In the genomic region with DNA sequence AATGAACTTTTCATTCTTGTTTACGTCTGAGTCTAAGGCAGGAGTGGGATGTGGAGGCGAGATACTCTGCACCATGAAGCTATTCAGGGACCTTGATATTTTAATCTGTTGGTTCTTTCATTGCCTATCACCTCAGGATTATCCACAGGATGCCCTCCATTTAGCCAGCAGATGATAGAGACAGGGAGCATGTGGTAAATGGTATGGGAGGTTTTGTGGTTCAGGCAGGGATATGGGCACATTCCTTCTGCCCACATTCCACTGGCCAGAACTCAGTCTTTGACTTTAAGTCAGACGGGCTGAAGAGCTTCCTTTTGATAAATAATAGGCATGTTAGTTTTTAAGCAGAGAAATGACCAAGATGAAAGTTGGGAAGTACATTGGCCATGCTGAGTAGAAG, we compare ENCODE assay signal across 20 cellular contexts.
DNase-seq lines count a peak whose midpoint lies in the region; ATAC-seq and TF ChIP-seq lines count a peak whose summit lies in the region.
"Had no signal": no experiment of that assay in that cellular context is flagged by ENCODE, and none has a peak within 500 bp of the region (broad histone marks: within the 10 kb centered on the region; RNA-seq: fewer than 3 reads in every experiment).

No MANE protein-coding gene starts in this region.

- no peak overlapping the region for H4K8ac ChIP-seq in mesenchymal stem cell (ENCODE audit: low read length)

- no peak overlapping the region for H3K4ac ChIP-seq in mesenchymal stem cell (ENCODE audit: low read depth in 1 of 2, low read length in 2 of 2)

- CTCF ChIA-PET in PC-9 (lab: Charles Lee): no interaction called here

- peaks cover 52% of the 10 kb centered on the region for H3K4me1 ChIP-seq in DND-41 (ENCODE audit: insufficient read depth, low read length)
- H3K4me1 ChIP-seq in HUES6 (ENCODE audit: control insufficient read depth, insufficient read depth, low read length): peaks cover 61% of the 10 kb centered on the region
- H3K4me1 ChIP-seq in mesenchymal stem cell (ENCODE audit: control insufficient read depth, insufficient read depth, low read depth, low read length): no peaks in the 10 kb centered on the region
- H3K4me1 ChIP-seq in PC-9 (replicated peaks; ENCODE audit: insufficient read depth): no peaks in the 10 kb centered on the region

- H3K4me2 ChIP-seq in DND-41 (ENCODE audit: insufficient read depth, low read length) (no peak overlapping the region), mesenchymal stem cell (ENCODE audit: low read length, poor library complexity, severe bottlenecking) (no peak overlapping the region), PC-9 (no peak overlapping the region)

- no peak overlapping the region for H4K91ac ChIP-seq in mesenchymal stem cell (ENCODE audit: low read length)

- H3K79me1 ChIP-seq in mesenchymal stem cell (replicated peaks; ENCODE audit: low read length, poor library complexity, severe bottlenecking): no peaks in the 10 kb centered on the region

- TF ChIP-seq CTCF in DND-41 (IDR thresholded peaks at IDR 0.05; ENCODE audit: borderline replicate concordance, extremely low read depth, low read length, poor library complexity, severe bottlenecking): no peak
- TF ChIP-seq CTCF in astrocyte of the spinal cord (IDR thresholded peaks at IDR 0.05; ENCODE audit: low read depth, low read length): no peak
- TF ChIP-seq CTCF in PC-9 (conservative IDR thresholded peaks at IDR 0.05): no peak
- TF ChIP-seq CTCF in dorsolateral prefrontal cortex (IDR thresholded peaks at IDR 0.05 in 54 of 56, conservative IDR thresholded peaks at IDR 0.05 in 2 of 56; ENCODE audit: low read depth in 1 of 56, partially characterized antibody in 56 of 56): no peak

- no peaks in the 10 kb centered on the region for H3K27me3 ChIP-seq in DND-41 (ENCODE audit: insufficient read depth, low read length, poor library complexity)
- H3K27me3 ChIP-seq in HUES6 (ENCODE audit: control insufficient read depth, insufficient read depth, low read length): no peaks in the 10 kb centered on the region
- H3K27me3 ChIP-seq in mesenchymal stem cell (ENCODE audit: control insufficient read depth in 1 of 2, insufficient read depth in 1 of 2, low read length in 2 of 2): no peaks in the 10 kb centered on the region
- H3K27me3 ChIP-seq in PC-9 (ENCODE audit: insufficient read depth, low read depth): no peaks in the 10 kb centered on the region
- no peaks in the 10 kb centered on the region for H3K27me3 ChIP-seq in dorsolateral prefrontal cortex
- H3K27me3 ChIP-seq: gastroesophageal sphincter, SJSA1, transverse colon had no signal

- 0 out of 2 replicates have a peak overlapping the region, but pooled peaks have one; percentile 20 for H2AFZ ChIP-seq in DND-41 (ENCODE audit: low read depth, low read length)
- no peak overlapping the region for H2AFZ ChIP-seq in mesenchymal stem cell (ENCODE audit: low read depth, low read length)
- no peak overlapping the region for H2AFZ ChIP-seq in PC-9

- BruUV-seq in PC-9 (replicated peaks; lab: Mats Ljungman, UMichigan): no TSS peak

- H2AK5ac ChIP-seq in mesenchymal stem cell (ENCODE audit: low read length, severe bottlenecking): no peak overlapping the region

- no peak overlapping the region for H2BK15ac ChIP-seq in mesenchymal stem cell (ENCODE audit: low read depth, poor library complexity, severe bottlenecking)

- H2BK5ac ChIP-seq in mesenchymal stem cell (ENCODE audit: low read depth, low read length, poor library complexity, severe bottlenecking): no peak overlapping the region

- H3K27ac ChIP-seq in DND-41 (ENCODE audit: low read length) (peak overlapping the region; percentile 4; the same call in 1 of the 2 replicates), HUES6 (ENCODE audit: low read depth, low read length) (peak overlapping the region; percentile 90), mesenchymal stem cell (ENCODE audit: low read length, poor library complexity, severe bottlenecking) (no peak overlapping the region), PC-9 (no peak overlapping the region), dorsolateral prefrontal cortex (no peak overlapping the region)
- H3K27ac ChIP-seq: gastroesophageal sphincter, SJSA1, transverse colon had no signal

- no peaks in the 10 kb centered on the region for H3K79me2 ChIP-seq in DND-41 (ENCODE audit: insufficient read depth, low read length)
- H3K79me2 ChIP-seq in PC-9 (ENCODE audit: low read depth): no peaks in the 10 kb centered on the region

- H3K36me3 ChIP-seq in DND-41 (ENCODE audit: insufficient read depth, low read length) (no peaks in the 10 kb centered on the region), HUES6 (ENCODE audit: control insufficient read depth, insufficient read depth, low read length) (peaks cover 4% of the 10 kb centered on the region), mesenchymal stem cell (ENCODE audit: control insufficient read depth in 1 of 2, insufficient read depth in 2 of 2, low read depth in 1 of 2, low read length in 2 of 2) (no peaks in the 10 kb centered on the region), PC-9 (ENCODE audit: low read depth) (no peaks in the 10 kb centered on the region)
- H3K36me3 ChIP-seq: gastroesophageal sphincter, SJSA1, transverse colon had no signal

- no peaks in the 10 kb centered on the region for H3F3A ChIP-seq in PC-9 (ENCODE audit: insufficient read depth, low read depth)

- H3K9me3 ChIP-seq in DND-41 (ENCODE audit: insufficient read depth, low read length, severe bottlenecking): peaks cover 25% of the 10 kb centered on the region
- peaks cover 22% of the 10 kb centered on the region for H3K9me3 ChIP-seq in HUES6 (ENCODE audit: control insufficient read depth, insufficient read depth, low read depth, low read length)
- H3K9me3 ChIP-seq in mesenchymal stem cell (ENCODE audit: control insufficient read depth, low read length): peaks cover 16% of the 10 kb centered on the region
- H3K9me3 ChIP-seq in PC-9 (ENCODE audit: insufficient read depth, low read depth): peaks cover 8% of the 10 kb centered on the region; the same call in 1 of the 2 replicates
- H3K9me3 ChIP-seq: gastroesophageal sphincter, transverse colon had no signal

- H4K20me1 ChIP-seq in DND-41 (ENCODE audit: insufficient read depth, low read length): no peaks in the 10 kb centered on the region
- no peaks in the 10 kb centered on the region for H4K20me1 ChIP-seq in PC-9 (ENCODE audit: insufficient read depth)

- H2BK12ac ChIP-seq in mesenchymal stem cell (ENCODE audit: low read length in 2 of 2): no peak overlapping the region

- H3K23ac ChIP-seq in mesenchymal stem cell (ENCODE audit: low read length in 2 of 2): no peak overlapping the region

- no peak overlapping the region for H3K14ac ChIP-seq in mesenchymal stem cell (ENCODE audit: low read length in 2 of 2)

- no peak for ATAC-seq in DND-41 (ENCODE audit: insufficient read depth, low read depth)
- ATAC-seq in HG02884 (IDR thresholded peaks at IDR 0.05; ENCODE audit: unreplicated experiment): no peak
- ATAC-seq: CD8-positive, alpha-beta T cell; gastroesophageal sphincter; stimulated activated naive B cell treated with anti-CD40 and anti-IgM and Interleukin-4, amounts not matched to agents 10 μg/mL and 1 μg/mL and 100 μg/mL, for 72 hours had no signal

- H3K9ac ChIP-seq in DND-41 (ENCODE audit: low read depth, low read length) (no peak overlapping the region), HUES6 (ENCODE audit: low read length) (peak overlapping the region; percentile 13), mesenchymal stem cell (ENCODE audit: low read length) (no peak overlapping the region)

- WGBS in mesenchymal stem cell: 54% methylated on average over 3 of the region's 3 CpGs

- DNase-seq in DND-41 (no peak), astrocyte of the spinal cord (ENCODE audit: low read depth, low spot score) (peak; percentile 56), mesenchymal stem cell (peak; percentile 54), NCI-H1105 (lab: John Stamatoyannopoulos, UW) (no peak), PC-9 (no peak), dorsolateral prefrontal cortex (no peak)
- DNase-seq: ACHN; activated CD4-positive, alpha-beta T cell treated with anti-CD3 and anti-CD28 coated beads for 48 hours; activated naive CD8-positive, alpha-beta T cell treated with anti-CD3 and anti-CD28 coated beads, Interleukin-2, amount 10 ng/mL, durations not matched to agents 7 days and 5 days; CD8-positive, alpha-beta T cell; kidney; NCI-H146; posterior cingulate gyrus; stimulated activated naive B cell treated with anti-CD40 and anti-IgM and Interleukin-4, amounts not matched to agents 10 μg/mL and 1 μg/mL and 100 μg/mL, for 72 hours; T-helper 9 cell; transverse colon had no signal

- in situ Hi-C loops in astrocyte of the spinal cord (cut with HindIII; ENCODE audit: low sequenced_read_pairs): no loop called here

- no peak overlapping the region for H3K4me3 ChIP-seq in DND-41 (ENCODE audit: low read depth in 1 of 2, low read length in 2 of 2)
- H3K4me3 ChIP-seq in HUES6 (ENCODE audit: low read depth, low read length): no peak overlapping the region
- H3K4me3 ChIP-seq in astrocyte of the spinal cord (ENCODE audit: low read depth, low read length): no peak overlapping the region
- no peak overlapping the region for H3K4me3 ChIP-seq in mesenchymal stem cell (ENCODE audit: insufficient read depth in 1 of 2, low read depth in 1 of 2, low read length in 2 of 2)
- H3K4me3 ChIP-seq in PC-9: no peak overlapping the region
- no peak overlapping the region for H3K4me3 ChIP-seq in dorsolateral prefrontal cortex
- H3K4me3 ChIP-seq: gastroesophageal sphincter, SJSA1, transverse colon had no signal

- no peaks in the 10 kb centered on the region; the same call in 1 of the 2 replicates for H3K9me2 ChIP-seq in PC-9 (ENCODE audit: insufficient read depth)

- intact Hi-C loops in PC-9 (cut with micrococcal nuclease; ENCODE audit: unreplicated experiment): no loop called here
- intact Hi-C loops in dorsolateral prefrontal cortex (cut with DNase I): no loop called here

- no peak overlapping the region for H2BK120ac ChIP-seq in mesenchymal stem cell (ENCODE audit: low read depth, low read length)

- POLR2A ChIA-PET in PC-9 (lab: Charles Lee; ENCODE audit: unreplicated experiment): interaction anchor here (0.5 to 0.9 kb wide), 3 partner anchors 116 to 511 kb away, joined by 3 to 6 read pairs (median 4); no protein-coding TSS in a partner anchor

- H3K18ac ChIP-seq in mesenchymal stem cell (ENCODE audit: low read depth in 1 of 2, low read length in 2 of 2): no peak overlapping the region

Comparison
In these comparisons a context has a peak if more than half of its experiments do, and no peak if none do; other contexts are left out.
1. DNase-seq: peak in astrocyte of the spinal cord (single experiment) and mesenchymal stem cell (single experiment); none in DND-41 (single experiment), NCI-H1105 (single experiment), PC-9 (0 of 2) and dorsolateral prefrontal cortex (0 of 10).
2. H3K27ac ChIP-seq: peak in DND-41 (single experiment) and HUES6 (single experiment); none in mesenchymal stem cell (single experiment), PC-9 (single experiment) and dorsolateral prefrontal cortex (0 of 59).